19 cellular contexts compared by ENCODE assay signal in the genomic region with DNA sequence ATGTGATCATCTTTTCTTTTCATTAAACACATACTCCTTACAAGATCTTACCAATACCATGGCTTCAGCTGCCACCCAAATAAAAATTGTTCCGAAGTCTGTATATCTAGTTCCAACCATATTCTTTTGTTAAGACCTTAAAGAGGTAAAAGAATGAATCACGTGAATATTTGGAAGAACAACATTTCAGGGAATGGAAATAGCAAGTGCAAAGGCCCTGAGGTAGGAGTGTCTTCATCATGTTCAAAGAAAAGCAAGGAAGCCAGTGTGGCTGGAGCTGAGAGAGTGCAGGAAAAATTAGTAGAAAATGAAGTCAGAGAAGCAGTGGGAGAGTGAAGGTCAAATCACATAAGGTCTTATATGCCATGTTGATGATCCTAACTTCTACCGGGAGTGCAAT. TPM values are rescaled to one million over a fixed set of nuclear protein-coding genes. Genes with fewer than 3 reads are reported as not detected.
DNase-seq lines count a peak whose midpoint lies in the region; ATAC-seq, FAIRE-seq and TF ChIP-seq lines count a peak whose summit lies in the region.
"Had no signal": no experiment of that assay in that cellular context is flagged by ENCODE, and none has a peak within 500 bp of the region (broad histone marks: within the 10 kb centered on the region; RNA-seq: fewer than 3 reads in every experiment).

No MANE protein-coding gene starts in this region.

- no TSS peak for BruUV-seq in K562 (replicated peaks; lab: Mats Ljungman, UMichigan)

- peak; percentile 53 for FAIRE-seq in GM18507 (lab: Jason Lieb, UNC)
- no peak for FAIRE-seq in K562 (lab: Jason Lieb, UNC)
- FAIRE-seq: G401.6 had no signal

- no peak overlapping the region for H3K4me2 ChIP-seq in K562 (ENCODE audit: insufficient read depth, low read length)

- peak overlapping the region; percentile 59 for H3K27ac ChIP-seq in KOPT-K1 (ENCODE audit: low read depth, low read length, poor library complexity, severe bottlenecking)
- no peak overlapping the region for H3K27ac ChIP-seq in K562 (ENCODE audit: extremely low read depth, low read depth, low read length)
- H3K27ac ChIP-seq: BLaER1, C4-2B had no signal

- H3K9ac ChIP-seq in K562 (ENCODE audit: insufficient read depth in 1 of 2, low read depth in 2 of 2, low read length in 2 of 2), result no peak overlapping the region
- H3K9ac ChIP-seq: BLaER1 had no signal

- in situ Hi-C loops in K562 (cut with MboI), result no loop called here

- TF ChIP-seq POLR2A in K562 (conservative IDR thresholded peaks at IDR 0.05), result no peak

- TF ChIP-seq EP300 in K562 (IDR thresholded peaks at IDR 0.05; ENCODE audit: low read length), result no peak

- POLR2A ChIA-PET in K562 (lab: Yijun Ruan, JAX), result no interaction called here

- TF ChIP-seq RAD21 in K562 (CRISPR knock-in tag; conservative IDR thresholded peaks at IDR 0.05 in 1 of 2, IDR thresholded peaks at IDR 0.05 in 1 of 2), result no peak

- H2AFZ ChIP-seq in K562 (ENCODE audit: low read depth, low read length), result no peak overlapping the region

- H3K9me3 ChIP-seq in KOPT-K1 (ENCODE audit: insufficient read depth, low read length, poor library complexity, severe bottlenecking) (no peaks in the 10 kb centered on the region), K562 (replicated peaks; ENCODE audit: control insufficient read depth, insufficient read depth, low read depth, low read length) (no peaks in the 10 kb centered on the region)
- H3K9me3 ChIP-seq: Caco-2 had no signal

- WGBS in K562 (ENCODE audit: insufficient coverage, low coverage, missing lambda C conversion rate), result 34% methylated on average over 3 of the region's 3 CpGs

- TF ChIP-seq CTCF in K562 (IDR thresholded peaks at IDR 0.05 in 2 of 3, conservative IDR thresholded peaks at IDR 0.05 in 1 of 3; ENCODE audit: insufficient read depth in 2 of 3, low read depth in 1 of 3, low read length in 3 of 3), result no peak

- H3K4me3 ChIP-seq in K562, result no peak overlapping the region
- H3K4me3 ChIP-seq: BLaER1 had no signal

- no peaks in the 10 kb centered on the region for H3K27me3 ChIP-seq in K562 (ENCODE audit: control insufficient read depth in 2 of 2, insufficient read depth in 2 of 2, low read length in 2 of 2)
- H3K27me3 ChIP-seq: BLaER1 had no signal

- H3K4me1 ChIP-seq in K562 (replicated peaks in 1 of 2; ENCODE audit: control insufficient read depth in 2 of 2, insufficient read depth in 2 of 2, low read length in 2 of 2), result no peaks in the 10 kb centered on the region; a peak in 1 of 5 replicates
- H3K4me1 ChIP-seq: Caco-2 had no signal

- no peaks in the 10 kb centered on the region for H4K20me1 ChIP-seq in K562 (replicated peaks; ENCODE audit: control insufficient read depth, insufficient read depth, low read length)
- H4K20me1 ChIP-seq: BLaER1 had no signal

- intact Hi-C loops in K562 (cut with micrococcal nuclease), result no loop called here

- H3K9me1 ChIP-seq in K562 (ENCODE audit: control insufficient read depth, insufficient read depth, low read length), result no peaks in the 10 kb centered on the region

- no peak for DNase-seq in GM18507 (ENCODE audit: extremely low spot score, insufficient read length, low read depth)
- DNase-seq in K562 (ENCODE audit: extremely low read depth in 1 of 4, low spot score in 3 of 4), result no peak
- DNase-seq: Caco-2; CD4-positive, CD25-positive, alpha-beta regulatory T cell; CD8-positive, alpha-beta T cell; DMS153; DND-41; GOT3; H7; HCEC 1CT had no signal

- CTCF ChIA-PET in K562 (lab: Yijun Ruan, JAX; ENCODE audit: low intra/inter-chr PET ratio), result no interaction called here

- H3K36me3 ChIP-seq in KOPT-K1 (ENCODE audit: insufficient read depth, low read length) (no peaks in the 10 kb centered on the region), K562 (ENCODE audit: control insufficient read depth, insufficient read depth, low read length) (no peaks in the 10 kb centered on the region)

- ATAC-seq in K562 (no peak), GM19397 (IDR thresholded peaks at IDR 0.05; ENCODE audit: unreplicated experiment) (no peak), HG02852 (IDR thresholded peaks at IDR 0.05; ENCODE audit: unreplicated experiment) (no peak), HG03097 (IDR thresholded peaks at IDR 0.05; ENCODE audit: low FRiP score, unreplicated experiment) (no peak)

- H3K79me2 ChIP-seq in K562 (ENCODE audit: control insufficient read depth, insufficient read depth, low read length), result no peaks in the 10 kb centered on the region

TF ChIP-seq in K562, 482 proteins besides CTCF, POLR2A, EP300 and RAD21:
- TF ChIP-seq ZNF696 (CRISPR knock-in tag; conservative IDR thresholded peaks at IDR 0.05) (no peak), BCOR (IDR thresholded peaks at IDR 0.05) (peak; percentile 43; the same call in 1 of the 2 replicates), SAFB2 (IDR thresholded peaks at IDR 0.05; ENCODE audit: borderline replicate concordance, low read depth, low read length, severe bottlenecking) (no peak), MECOM (CRISPR knock-in tag; IDR thresholded peaks at IDR 0.05) (no peak), RBM25 (IDR thresholded peaks at IDR 0.05; ENCODE audit: low read depth, low read length, severe bottlenecking) (peak; percentile 81)
- TF ChIP-seq, protein P1, sequence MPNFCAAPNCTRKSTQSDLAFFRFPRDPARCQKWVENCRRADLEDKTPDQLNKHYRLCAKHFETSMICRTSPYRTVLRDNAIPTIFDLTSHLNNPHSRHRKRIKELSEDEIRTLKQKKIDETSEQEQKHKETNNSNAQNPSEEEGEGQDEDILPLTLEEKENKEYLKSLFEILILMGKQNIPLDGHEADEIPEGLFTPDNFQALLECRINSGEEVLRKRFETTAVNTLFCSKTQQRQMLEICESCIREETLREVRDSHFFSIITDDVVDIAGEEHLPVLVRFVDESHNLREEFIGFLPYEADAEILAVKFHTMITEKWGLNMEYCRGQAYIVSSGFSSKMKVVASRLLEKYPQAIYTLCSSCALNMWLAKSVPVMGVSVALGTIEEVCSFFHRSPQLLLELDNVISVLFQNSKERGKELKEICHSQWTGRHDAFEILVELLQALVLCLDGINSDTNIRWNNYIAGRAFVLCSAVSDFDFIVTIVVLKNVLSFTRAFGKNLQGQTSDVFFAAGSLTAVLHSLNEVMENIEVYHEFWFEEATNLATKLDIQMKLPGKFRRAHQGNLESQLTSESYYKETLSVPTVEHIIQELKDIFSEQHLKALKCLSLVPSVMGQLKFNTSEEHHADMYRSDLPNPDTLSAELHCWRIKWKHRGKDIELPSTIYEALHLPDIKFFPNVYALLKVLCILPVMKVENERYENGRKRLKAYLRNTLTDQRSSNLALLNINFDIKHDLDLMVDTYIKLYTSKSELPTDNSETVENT (CRISPR knock-in tag; IDR thresholded peaks at IDR 0.05), result no peak

RNA-seq across cellular contexts. Expression of a gene that starts 50.9 kb away (rescaled TPM):
- 0.33 and 0.60 TPM in 2 replicates for total RNA-seq in K562 (2011; cell fraction: chromatin; rRNA removed; ENCODE audit: low replicate concordance)
- 0.66 and 0.67 TPM in 2 replicates for total RNA-seq in K562 (2011; cell fraction: nucleolus; rRNA removed)
- 1.1 and 1.5 TPM in 2 replicates for total RNA-seq in K562 (2011; cell fraction: nucleoplasm; rRNA removed)
- 0.94 and 1.1 TPM in 2 replicates for total RNA-seq in K562 (2014; rRNA removed)
- total RNA-seq in K562 (2014; rRNA removed; fragmentation: Illumina TruSeq; extraction: Trizol), result 1.8 and 2.0 TPM in 2 replicates
- 3.9 and 4.8 TPM in 2 replicates for total RNA-seq in K562 (2015; rRNA removed; fragmentation: Illumina TruSeq; extraction: Trizol)
- 0.87 and 1.0 TPM in 2 replicates for total RNA-seq in K562 (2021)
- 0.70 and 0.77 TPM in 2 replicates for polyA plus RNA-seq in K562 (2011; rRNA removed)
- polyA plus RNA-seq in K562 (2011; cell fraction: cytosol; rRNA removed), result 0.43 and 0.80 TPM in 2 replicates
- 0.27 and 0.38 TPM in 2 replicates for polyA plus RNA-seq in K562 (2011; cell fraction: nucleus; rRNA removed)
- polyA plus RNA-seq in K562 (2012), result 3.0 and 10.1 TPM in 2 replicates
- polyA plus RNA-seq in K562 (2014; fragmentation: Illumina TruSeq; extraction: Trizol), result 2.0 and 2.9 TPM in 2 replicates
- polyA plus RNA-seq in K562 (2014; fragmentation: Nextera tagmentation; extraction: Ambion mirVana), result 1 to 10 TPM in 1 of 2 experiments, under 1 TPM in 1; 0.56 to 1.7 TPM
- 0.90 and 1.6 TPM in 2 replicates for polyA plus RNA-seq in K562 (2014; rRNA removed)
- polyA minus RNA-seq in K562 (2011; rRNA and poly(A)+ RNA removed), result 0.84 and 1.5 TPM in 2 replicates
- 0.73 TPM in 1 of 2 replicates, not detected in the other for polyA minus RNA-seq in K562 (2011; cell fraction: cytosol; rRNA and poly(A)+ RNA removed)
- 0.22 and 0.27 TPM in 2 replicates for polyA minus RNA-seq in K562 (2011; cell fraction: nucleus; rRNA and poly(A)+ RNA removed)
- total RNA-seq: A172, A673, Caco-2, H7 had no signal
